Comparison of ENCODE assay signal across 8 cellular contexts in the genomic region with DNA sequence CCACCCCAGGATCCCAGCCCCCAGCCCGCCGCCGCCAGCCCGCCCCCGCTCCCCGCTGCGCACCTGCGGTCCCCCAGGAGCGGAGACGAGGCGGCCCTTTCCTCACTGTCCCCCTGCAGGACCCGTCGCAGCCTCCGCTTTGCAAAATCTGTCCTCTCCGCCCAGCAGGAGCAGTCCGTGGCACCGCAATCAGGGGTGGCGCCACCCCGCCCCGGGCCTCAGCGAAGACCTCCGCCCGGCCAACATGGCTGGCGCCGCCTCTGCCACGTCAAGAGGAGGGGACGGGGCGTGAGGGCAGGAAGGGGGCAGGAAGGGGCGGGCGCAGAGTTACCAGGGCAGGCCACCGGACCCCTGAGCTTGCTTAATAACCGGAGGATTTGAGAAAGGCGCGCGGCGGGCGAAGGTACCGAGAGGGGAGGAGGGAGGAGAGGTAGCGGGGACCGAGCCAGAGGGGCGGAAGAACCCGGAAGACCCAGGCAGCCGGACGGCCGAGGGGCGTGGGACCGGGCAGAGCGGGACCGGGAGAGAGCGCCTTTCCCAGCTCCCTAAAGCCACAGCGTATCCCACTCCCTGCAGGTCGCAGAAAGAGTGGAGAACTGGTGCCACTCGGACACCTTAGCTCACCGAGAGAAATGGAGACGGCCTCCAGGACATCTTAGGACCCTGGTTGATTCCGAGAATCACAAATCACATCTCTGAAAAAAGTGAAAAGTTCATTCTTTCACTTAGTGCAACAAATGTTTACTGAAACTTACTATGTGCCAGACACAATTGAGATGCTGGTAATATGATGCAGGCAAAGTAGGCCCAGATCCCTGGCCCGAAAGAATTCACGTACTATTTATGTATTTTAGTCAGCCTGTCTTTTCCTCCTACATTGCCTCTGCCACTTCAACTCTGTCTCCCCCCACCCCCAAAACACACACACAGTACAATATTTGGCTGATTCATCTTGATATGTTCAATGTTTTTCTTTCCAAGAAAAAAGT. TPM values are rescaled to one million over a fixed set of nuclear protein-coding genes. Genes with fewer than 3 reads are reported as not detected.
DNase-seq lines count a peak whose midpoint lies in the region; ATAC-seq and TF ChIP-seq lines count a peak whose summit lies in the region.

SEC23A (minus strand) TSS at position 267 of the 989 bp plus-strand sequence. CDS start 7,117 bp downstream, outside the sequence.

- peaks cover 52% of the 10 kb centered on the region for H3K4me1 Mint-ChIP-seq in brain

- H3K9me3 Mint-ChIP-seq in brain = no peaks in the 10 kb centered on the region

- peaks cover 12% of the 10 kb centered on the region for H3K36me3 Mint-ChIP-seq in brain

- H3K4me1 ChIP-seq in iPS-15b (ENCODE audit: control insufficient read depth, insufficient read depth, low read length) (peaks cover under 1% of the 10 kb centered on the region), skeletal muscle satellite cell (ENCODE audit: control insufficient read depth, insufficient read depth, low read length) (peaks cover 8% of the 10 kb centered on the region)

- H3K9ac ChIP-seq in iPS-15b (ENCODE audit: low read depth, low read length) (peak within 1 kb of the TSS; percentile 76), skeletal muscle satellite cell (ENCODE audit: low read depth, low read length) (peak within 1 kb of the TSS; percentile 94)

- H3K27me3 Mint-ChIP-seq in brain = no peaks in the 10 kb centered on the region

- H3K36me3 ChIP-seq in iPS-15b (ENCODE audit: control insufficient read depth, insufficient read depth, low read length) (no peaks in the 10 kb centered on the region), skeletal muscle satellite cell (ENCODE audit: insufficient read depth, low read length) (no peaks in the 10 kb centered on the region)

- H3K4me3 ChIP-seq in iPS-15b (ENCODE audit: low read depth, low read length) = peak within 1 kb of the TSS; percentile 63
- peak within 1 kb of the TSS; percentile 83 for H3K4me3 ChIP-seq in skeletal muscle satellite cell (ENCODE audit: low read length)

- H3K4me3 Mint-ChIP-seq in brain = peak within 1 kb of the TSS; percentile 90 to 99 (median 95)

- no peak for TF ChIP-seq CTCF in brain (conservative IDR thresholded peaks at IDR 0.05)

- H3K9me3 ChIP-seq in iPS-15b (ENCODE audit: control insufficient read depth, insufficient read depth, low read length) = no peaks in the 10 kb centered on the region
- H3K9me3 ChIP-seq in skeletal muscle satellite cell (replicated peaks; ENCODE audit: low read length) = no peaks in the 10 kb centered on the region

- DNase-seq in A172 (ENCODE audit: low spot score) (peak; percentile 74), NCI-H2107 treated with DMSO at 0.1 percent for 48 hours (lab: John Stamatoyannopoulos, UW; ENCODE audit: unreplicated experiment) (peak; percentile 55), UCSD-AML1 (lab: John Stamatoyannopoulos, UW; ENCODE audit: unreplicated experiment) (peak; percentile 88)

- no peaks in the 10 kb centered on the region for H3K27me3 ChIP-seq in iPS-15b (ENCODE audit: control insufficient read depth, insufficient read depth, low read length)
- H3K27me3 ChIP-seq in skeletal muscle satellite cell (ENCODE audit: control insufficient read depth, insufficient read depth, low read length) = no peaks in the 10 kb centered on the region

- peak within 1 kb of the TSS; percentile 94 to 99 (median 96) for H3K27ac Mint-ChIP-seq in brain

- H3K4me2 ChIP-seq in skeletal muscle satellite cell (ENCODE audit: low read length) = peak within 1 kb of the TSS; percentile 77

- peak; percentile 86 for ATAC-seq in HG03066 (IDR thresholded peaks at IDR 0.05; ENCODE audit: low read depth, unreplicated experiment)

- peak; percentile 85 for TF ChIP-seq POLR2A in GM18526 (IDR thresholded peaks at IDR 0.05; ENCODE audit: extremely low read depth, insufficient read length)

RNA-seq across cellular contexts. Expression of gene SEC23A, which starts in this region (rescaled TPM):
- total RNA-seq in A172 (2014; rRNA removed; shearing (Covaris generic)) = 108 and 127 TPM in 2 replicates
- 11.4 TPM for polyA plus RNA-seq in brain (ENCODE audit: insufficient read depth, low read depth, low replicate concordance)
- total RNA-seq in skeletal muscle satellite cell (2012; rRNA removed) = 261 and 334 TPM in 2 replicates

Comparison
In these comparisons a context has a peak if more than half of its experiments do, and no peak if none do; other contexts are left out.
1. Peak in every context shown above with its lines: DNase-seq, ATAC-seq and H3K4me3 ChIP-seq.